Comparison of ENCODE assay signal across 8 cellular contexts in genomic region chr4:158722917-158723793, GRCh38. TPM values are rescaled to one million over a fixed set of nuclear protein-coding genes. Genes with fewer than 3 reads are reported as not detected.
DNase-seq lines count a peak whose midpoint lies in the region; ATAC-seq and TF ChIP-seq lines count a peak whose summit lies in the region.

PPID (minus strand) TSS chr4:158723396; CDS start chr4:158723288, 108 bp downstream.

- TF ChIP-seq CTCF in GM12864 (IDR thresholded peaks at IDR 0.05; ENCODE audit: low read depth, low read length, missing control alignments) = no peak
- no peak for TF ChIP-seq CTCF in ovary (IDR thresholded peaks at IDR 0.05)

- no peak for TF ChIP-seq EP300 in ovary (IDR thresholded peaks at IDR 0.05)

- no peaks in the 10 kb centered on the region for H3K9me3 ChIP-seq in ovary
- H3K9me3 ChIP-seq in thymus (ENCODE audit: control insufficient read depth) = no peaks in the 10 kb centered on the region

- H3K4me3 ChIP-seq in GM12864 (ENCODE audit: low read depth, low read length) (peak within 1 kb of the TSS; percentile 80), ovary (peak within 1 kb of the TSS; percentile 83), thymus (ENCODE audit: low read length) (peak within 1 kb of the TSS; percentile 99)

- H3K36me3 ChIP-seq in ovary (no peaks in the 10 kb centered on the region), thymus (ENCODE audit: control insufficient read depth, insufficient read depth) (peaks cover 7% of the 10 kb centered on the region)

- DNase-seq in GM12864 (ENCODE audit: low read depth) (peak; percentile 60), NCI-H1092 treated with DMSO at 0.1 percent for 48 hours (lab: John Stamatoyannopoulos, UW) (peak; percentile 81), SW 1271 (lab: John Stamatoyannopoulos, UW) (peak; percentile 24 to 57), Right ventricle myocardium inferior (ENCODE audit: missing footprints) (peak; percentile 92), ovary (peak; percentile 74 to 89 (median 79))
- DNase-seq in activated naive CD8-positive, alpha-beta T cell treated with anti-CD3 and anti-CD28 coated beads, Interleukin-2, amount 50 U/mL, for 16 hours (ENCODE audit: low read depth, low spot score) = peak; percentile 60

- intact Hi-C loops in Right ventricle myocardium inferior (cut with DNase I) = loop anchor here (5.0 kb wide), 1 partner anchor 46 kb away; no protein-coding TSS in a partner anchor
- intact Hi-C loops in ovary (cut with DNase I) = loop anchor here (5.0 to 10.0 kb wide), 5 partner anchors 122 to 482 kb away; no protein-coding TSS in a partner anchor

- TF ChIP-seq POLR2A in ovary (IDR thresholded peaks at IDR 0.05) = peak; percentile 57

- H3K4me1 ChIP-seq in ovary (ENCODE audit: insufficient read depth) (peaks cover 4% of the 10 kb centered on the region), thymus (ENCODE audit: control insufficient read depth, insufficient read depth, low read length) (peaks cover 6% of the 10 kb centered on the region)

- peak; percentile 96 for ATAC-seq in HG02623 (IDR thresholded peaks at IDR 0.05; ENCODE audit: unreplicated experiment)
- ATAC-seq in Right ventricle myocardium inferior = peak; percentile 96

- H3K27ac ChIP-seq in ovary (peak within 1 kb of the TSS; percentile 58 to 69), thymus (ENCODE audit: low read depth) (peak within 1 kb of the TSS; percentile 33)

- H3K27me3 ChIP-seq in ovary = no peaks in the 10 kb centered on the region
- no peaks in the 10 kb centered on the region for H3K27me3 ChIP-seq in thymus (ENCODE audit: control insufficient read depth, insufficient read depth)

- 0% methylated on average over 52 to 65 of the region's 65 CpGs for WGBS in ovary, 3 donors
- under 1% methylated on average over 65 of the region's 65 CpGs for WGBS in thymus

RNA-seq across cellular contexts. Expression of gene PPID, which starts in this region (rescaled TPM):
- total RNA-seq in Right ventricle myocardium inferior = 33.4 TPM
- total RNA-seq in ovary = 10 to 100 TPM; 10.9 to 18.2 (median 14.5) TPM
- 10 to 100 TPM; 14.8 to 54.8 TPM for polyA plus RNA-seq in ovary
- 34.3 TPM for polyA plus RNA-seq in thymus

Comparison
In these comparisons a context has a peak if more than half of its experiments do, and no peak if none do; other contexts are left out.
1. Peak in every context shown above with its lines: DNase-seq, ATAC-seq, H3K4me3 ChIP-seq and H3K27ac ChIP-seq.
2. DNase-seq: peak in every context shown above with its lines; median percentile 92 in Right ventricle myocardium inferior; 81 in NCI-H1092 treated with DMSO at 0.1 percent for 48 hours; 79 in ovary; 60 in GM12864; 60 in activated naive CD8-positive, alpha-beta T cell treated with anti-CD3 and anti-CD28 coated beads, Interleukin-2, amount 50 U/mL, for 16 hours; 40 in SW 1271.